ENCODE assay signal across 8 cellular contexts in the genomic region with DNA sequence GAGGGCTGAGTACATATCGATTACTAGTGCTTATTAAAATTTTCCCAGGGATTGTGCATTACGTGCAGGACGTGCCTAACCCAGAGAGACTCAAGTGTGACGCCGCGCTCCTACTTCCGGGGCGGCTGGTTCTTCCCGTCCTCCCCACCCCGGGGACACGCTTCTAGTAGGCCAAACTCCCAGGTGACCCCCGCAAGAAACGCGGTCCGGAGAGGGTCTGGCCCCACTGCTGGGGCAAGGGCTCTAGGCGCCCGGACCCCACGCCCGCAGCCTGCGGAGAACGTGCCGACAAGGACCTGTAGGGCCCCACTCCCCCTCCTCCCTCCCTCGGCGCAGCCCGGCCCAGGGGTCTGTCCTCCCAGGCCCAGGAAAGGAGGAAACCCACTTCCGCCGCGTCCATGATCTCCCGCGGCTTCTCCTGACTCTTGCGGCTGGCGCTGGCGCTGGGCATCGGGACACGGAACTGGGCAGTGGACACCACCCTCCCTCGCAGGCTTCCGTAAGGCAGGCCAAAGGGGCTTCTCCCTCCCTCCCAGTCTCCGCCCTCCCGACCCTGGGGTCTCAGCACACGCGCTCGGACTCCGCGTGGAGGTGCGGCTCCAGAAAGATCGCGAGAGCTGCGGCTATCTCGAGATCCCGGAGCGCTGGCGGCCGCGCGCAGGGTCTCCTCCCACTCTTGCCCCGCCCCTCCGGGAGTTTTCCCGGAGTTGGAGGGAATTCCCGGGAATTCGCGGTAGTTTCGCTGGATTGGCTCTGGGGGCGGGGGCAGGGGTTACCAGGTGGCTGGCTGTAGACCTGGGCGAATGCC. TPM values are rescaled to one million over a fixed set of nuclear protein-coding genes. Genes with fewer than 3 reads are reported as not detected.
DNase-seq lines count a peak whose midpoint lies in the region; ATAC-seq and TF ChIP-seq lines count a peak whose summit lies in the region.

A gene (minus strand): TSS at position 609 of the 808 bp plus-strand sequence. CDS start 158 bp downstream, at position 451.

- H3K4me1 Mint-ChIP-seq in CD14-positive monocyte: peaks cover 33% of the 10 kb centered on the region
- H3K4me1 Mint-ChIP-seq in dendritic cell treated with granulocyte-macrophage colony-stimulating factor and Interleukin-4, amounts not matched to agents 40 ng/mL and 50 ng/mL, for 4 days (ENCODE audit: low read depth): peaks cover 27% of the 10 kb centered on the region

- H3K9me3 Mint-ChIP-seq in CD14-positive monocyte: no peaks in the 10 kb centered on the region
- no peaks in the 10 kb centered on the region for H3K9me3 Mint-ChIP-seq in dendritic cell treated with granulocyte-macrophage colony-stimulating factor and Interleukin-4, amounts not matched to agents 40 ng/mL and 50 ng/mL, for 4 days

- intact Hi-C loops in CD14-positive monocyte (cut with micrococcal nuclease): loop anchor here (5.0 to 10.0 kb wide), 2 partner anchors 37 to 130 kb away; a partner anchor contains a TSS
- intact Hi-C loops in dendritic cell treated with granulocyte-macrophage colony-stimulating factor and Interleukin-4, amounts not matched to agents 40 ng/mL and 50 ng/mL, for 4 days (cut with micrococcal nuclease): loop anchor here (1.0 to 5.0 kb wide), 2 partner anchors 23 to 42 kb away; no protein-coding TSS in a partner anchor

- H3K4me3 Mint-ChIP-seq in CD14-positive monocyte: peak within 1 kb of the TSS; percentile 90 to 95
- H3K4me3 Mint-ChIP-seq in dendritic cell treated with granulocyte-macrophage colony-stimulating factor and Interleukin-4, amounts not matched to agents 40 ng/mL and 50 ng/mL, for 4 days: peak within 1 kb of the TSS; percentile 87

- peak; percentile 80 for DNase-seq in CD14-positive monocyte (ENCODE audit: low spot score)
- peak; percentile 96 for DNase-seq in NCI-H69 (lab: John Stamatoyannopoulos, UW)
- DNase-seq in activated CD4-positive, alpha-beta T cell treated with anti-CD3 and anti-CD28 coated beads, Interleukin-2, amount 50 U/mL, for 1 hour: peak; percentile 72
- DNase-seq in left lobe of liver (ENCODE audit: low spot score): peak; percentile 97
- peak; percentile 80 to 87 for DNase-seq in stimulated activated CD4-positive, alpha-beta T cell treated with anti-CD3 and anti-CD28 coated beads, Interleukin-2, amount 100 ng/mL, for 24 hours

- H3K27me3 Mint-ChIP-seq in CD14-positive monocyte (ENCODE audit: low read depth in 3 of 3): no peaks in the 10 kb centered on the region
- no peaks in the 10 kb centered on the region for H3K27me3 Mint-ChIP-seq in dendritic cell treated with granulocyte-macrophage colony-stimulating factor and Interleukin-4, amounts not matched to agents 40 ng/mL and 50 ng/mL, for 4 days

- H3K27ac Mint-ChIP-seq in CD14-positive monocyte: peak within 1 kb of the TSS; percentile 92 to 97 (median 95)
- H3K27ac Mint-ChIP-seq in dendritic cell treated with granulocyte-macrophage colony-stimulating factor and Interleukin-4, amounts not matched to agents 40 ng/mL and 50 ng/mL, for 4 days: peak within 1 kb of the TSS; percentile 99

- TF ChIP-seq CTCF in CD14-positive monocyte (IDR thresholded peaks at IDR 0.05): no peak

- H3K36me3 Mint-ChIP-seq in CD14-positive monocyte: peaks cover 2 to 12% of the 10 kb centered on the region in 2 donors
- peaks cover 35% of the 10 kb centered on the region for H3K36me3 Mint-ChIP-seq in dendritic cell treated with granulocyte-macrophage colony-stimulating factor and Interleukin-4, amounts not matched to agents 40 ng/mL and 50 ng/mL, for 4 days (ENCODE audit: low read depth)

- ATAC-seq in GM19372 (IDR thresholded peaks at IDR 0.05; ENCODE audit: low read depth, unreplicated experiment) (peak; percentile 74), HG03521 (IDR thresholded peaks at IDR 0.05; ENCODE audit: unreplicated experiment) (peak; percentile 89), left lobe of liver (peak; percentile 96)

RNA-seq across cellular contexts. Expression of the gene that starts here (rescaled TPM):
- polyA plus RNA-seq in CD14-positive monocyte: 10 to 100 TPM; 46.2 to 53.0 TPM
- 19.9 TPM for total RNA-seq in left lobe of liver

Comparison
In these comparisons a context has a peak if more than half of its experiments do, and no peak if none do; other contexts are left out.
1. Peak in every context shown above with its lines: DNase-seq and ATAC-seq.